7 cellular contexts compared by ENCODE assay signal in the genomic region with DNA sequence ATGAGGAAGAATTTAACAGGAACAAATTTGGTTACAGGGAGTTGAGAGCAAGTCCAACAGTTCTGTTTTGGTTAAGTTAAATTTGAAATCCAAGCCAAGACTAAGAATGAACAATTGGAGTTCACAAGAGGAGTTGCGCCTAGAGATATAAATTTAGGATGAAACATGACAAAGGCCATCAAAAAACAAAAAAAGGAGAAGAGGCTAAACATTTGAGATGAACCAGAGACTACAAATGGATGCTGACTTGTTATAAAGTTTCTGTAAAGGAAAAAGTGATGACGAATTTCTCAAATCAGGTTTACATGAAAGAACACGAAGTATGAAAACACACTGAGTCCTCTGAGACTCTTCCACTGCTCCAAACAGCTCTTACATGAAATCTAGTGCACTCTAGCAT.
"Had no signal": no experiment of that assay in that cellular context is flagged by ENCODE, and none has a peak within 500 bp of the region (broad histone marks: within the 10 kb centered on the region; RNA-seq: fewer than 3 reads in every experiment).

No MANE protein-coding gene starts in this region.

- ATAC-seq: HepG2 had no signal

- H3K4me2 ChIP-seq: KMS-11 had no signal

- H3K4me3 Mint-ChIP-seq: IgD-negative memory B cell had no signal

- H3K27me3 Mint-ChIP-seq: IgD-negative memory B cell had no signal

- DNase-seq: GM23248, H7, HCEC 1CT, KBM-7 had no signal

- H3K4me3 ChIP-seq: GM23248 had no signal

- H2AFZ ChIP-seq: GM23248 had no signal

- H3K27ac Mint-ChIP-seq: IgD-negative memory B cell had no signal

- H3K9me3 Mint-ChIP-seq: IgD-negative memory B cell had no signal

- H3K4me1 Mint-ChIP-seq: IgD-negative memory B cell had no signal

- H3K27ac ChIP-seq: GM23248, KMS-11 had no signal

- H3K9ac ChIP-seq: GM23248, KMS-11 had no signal
